7 cellular contexts compared by ENCODE assay signal in the genomic region with DNA sequence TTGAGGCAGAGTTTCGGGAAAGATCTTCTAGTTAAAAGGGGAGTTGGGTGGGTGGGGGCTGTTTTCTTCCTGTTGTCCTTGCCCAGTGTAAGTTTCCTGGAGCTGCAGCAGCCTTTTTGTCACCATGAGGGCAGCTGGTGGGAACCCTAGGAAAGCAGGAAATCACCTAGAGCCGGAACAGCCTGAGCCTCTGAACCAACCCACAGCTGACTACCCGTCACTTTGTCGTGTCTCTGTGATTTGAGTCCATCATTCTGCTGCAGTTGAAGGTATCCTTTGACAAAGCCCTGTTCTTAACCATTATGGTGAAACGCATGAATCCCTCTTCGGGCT. TPM values are rescaled to one million over a fixed set of nuclear protein-coding genes. Genes with fewer than 3 reads are reported as not detected.
DNase-seq lines count a peak whose midpoint lies in the region; ATAC-seq lines count a peak whose summit lies in the region.

No MANE protein-coding gene starts in this region.

- H3K9ac ChIP-seq in HUES48 (ENCODE audit: low read depth, low read length) (no peak overlapping the region), iPS-18a (ENCODE audit: low read length) (peak overlapping the region; percentile 68)

- peaks cover 6% of the 10 kb centered on the region for H3K9me3 Mint-ChIP-seq in activated CD8-positive, alpha-beta T cell treated with anti-CD3 and anti-CD28 coated beads, Interleukin-2, amount 10 ng/mL, durations not matched to agents 7 days and 5 days (ENCODE audit: insufficient read depth)
- peaks cover 0 to 8% of the 10 kb centered on the region in 2 donors for H3K9me3 Mint-ChIP-seq in stimulated activated naive CD8-positive, alpha-beta T cell treated with anti-CD3 and anti-CD28 coated beads, Interleukin-15, amount 100 ng/mL, for 72 hours

- peaks cover 10% of the 10 kb centered on the region for H3K36me3 Mint-ChIP-seq in activated CD8-positive, alpha-beta T cell treated with anti-CD3 and anti-CD28 coated beads, Interleukin-2, amount 10 ng/mL, durations not matched to agents 7 days and 5 days (ENCODE audit: low read depth)

- DNase-seq in activated CD8-positive, alpha-beta T cell treated with anti-CD3 and anti-CD28 coated beads, Interleukin-2, amount 10 ng/mL, durations not matched to agents 7 days and 5 days, result no peak
- no peak for DNase-seq in stimulated activated naive CD8-positive, alpha-beta T cell treated with anti-CD3 and anti-CD28 coated beads, Interleukin-15, amount 100 ng/mL, for 72 hours
- DNase-seq in HUDEP-2 (lab: John Stamatoyannopoulos, UW; ENCODE audit: unreplicated experiment in 76 of 76) (no peak), NCI-H2227 treated with DMSO at 0.1 percent for 48 hours (lab: John Stamatoyannopoulos, UW) (no peak)
- no peak for DNase-seq in activated CD8-positive, alpha-beta memory T cell treated with anti-CD3 and anti-CD28 coated beads for 24 hours

- CTCF ChIA-PET in activated CD8-positive, alpha-beta T cell treated with anti-CD3 and anti-CD28 coated beads, Interleukin-2, amount 10 ng/mL, durations not matched to agents 7 days and 5 days (lab: Charles Lee), result interaction anchor here (1.5 to 5.4 kb wide), 7 partner anchors 10 to 68 kb away, joined by 3 to 40 read pairs (median 23); a partner anchor contains a TSS

- H3K36me3 ChIP-seq in HUES48 (ENCODE audit: control insufficient read depth, insufficient read depth, low read length), result no peaks in the 10 kb centered on the region
- no peaks in the 10 kb centered on the region for H3K36me3 ChIP-seq in iPS-18a (ENCODE audit: control insufficient read depth, low read depth, low read length)

- peak overlapping the region; percentile 96 for H3K27ac Mint-ChIP-seq in activated CD8-positive, alpha-beta T cell treated with anti-CD3 and anti-CD28 coated beads, Interleukin-2, amount 10 ng/mL, durations not matched to agents 7 days and 5 days
- H3K27ac Mint-ChIP-seq in stimulated activated naive CD8-positive, alpha-beta T cell treated with anti-CD3 and anti-CD28 coated beads, Interleukin-15, amount 100 ng/mL, for 72 hours, result peak overlapping the region; percentile 99

- peak overlapping the region; percentile 70 for H3K27ac ChIP-seq in HUES48 (ENCODE audit: low read depth, low read length)
- no peak overlapping the region for H3K27ac ChIP-seq in iPS-18a (ENCODE audit: low read length)

- H3K27me3 ChIP-seq in HUES48 (ENCODE audit: control insufficient read depth, insufficient read depth, low read length), result no peaks in the 10 kb centered on the region
- peaks cover 2% of the 10 kb centered on the region for H3K27me3 ChIP-seq in iPS-18a (ENCODE audit: control insufficient read depth, insufficient read depth, low read length)

- peak overlapping the region; percentile 95 for H3K4me3 ChIP-seq in HUES48 (ENCODE audit: low read depth, low read length)
- peak overlapping the region; percentile 76 for H3K4me3 ChIP-seq in iPS-18a (ENCODE audit: low read length)

- H3K9me3 ChIP-seq in HUES48 (ENCODE audit: control insufficient read depth, insufficient read depth, low read length) (peaks cover 5% of the 10 kb centered on the region), iPS-18a (ENCODE audit: control insufficient read depth, low read depth, low read length) (no peaks in the 10 kb centered on the region)

- H3K4me1 ChIP-seq in HUES48 (ENCODE audit: control insufficient read depth, insufficient read depth, low read length) (no peaks in the 10 kb centered on the region), iPS-18a (ENCODE audit: control insufficient read depth, low read depth, low read length) (no peaks in the 10 kb centered on the region)

- H3K4me3 Mint-ChIP-seq in activated CD8-positive, alpha-beta T cell treated with anti-CD3 and anti-CD28 coated beads, Interleukin-2, amount 10 ng/mL, durations not matched to agents 7 days and 5 days, result peak overlapping the region; percentile 85
- peak overlapping the region; percentile 92 to 99 for H3K4me3 Mint-ChIP-seq in stimulated activated naive CD8-positive, alpha-beta T cell treated with anti-CD3 and anti-CD28 coated beads, Interleukin-15, amount 100 ng/mL, for 72 hours

- peaks cover 41% of the 10 kb centered on the region for H3K4me1 Mint-ChIP-seq in activated CD8-positive, alpha-beta T cell treated with anti-CD3 and anti-CD28 coated beads, Interleukin-2, amount 10 ng/mL, durations not matched to agents 7 days and 5 days (ENCODE audit: low read depth)
- H3K4me1 Mint-ChIP-seq in stimulated activated naive CD8-positive, alpha-beta T cell treated with anti-CD3 and anti-CD28 coated beads, Interleukin-15, amount 100 ng/mL, for 72 hours, result peaks cover 41% of the 10 kb centered on the region

- H3K27me3 Mint-ChIP-seq in activated CD8-positive, alpha-beta T cell treated with anti-CD3 and anti-CD28 coated beads, Interleukin-2, amount 10 ng/mL, durations not matched to agents 7 days and 5 days (ENCODE audit: low read depth), result no peaks in the 10 kb centered on the region
- no peaks in the 10 kb centered on the region for H3K27me3 Mint-ChIP-seq in stimulated activated naive CD8-positive, alpha-beta T cell treated with anti-CD3 and anti-CD28 coated beads, Interleukin-15, amount 100 ng/mL, for 72 hours

- POLR2A ChIA-PET in activated CD8-positive, alpha-beta T cell treated with anti-CD3 and anti-CD28 coated beads, Interleukin-2, amount 10 ng/mL, durations not matched to agents 7 days and 5 days (lab: Charles Lee), result interaction anchor here (0.5 to 3.2 kb wide), 9 partner anchors 15 to 645 kb away, joined by 3 to 61 read pairs (median 8); a partner anchor contains a TSS

- no peak for ATAC-seq in activated CD8-positive, alpha-beta T cell treated with anti-CD3 and anti-CD28 coated beads, Interleukin-2, amount 10 ng/mL, durations not matched to agents 7 days and 5 days
- no peak for ATAC-seq in stimulated activated naive CD8-positive, alpha-beta T cell treated with anti-CD3 and anti-CD28 coated beads, Interleukin-15, amount 100 ng/mL, for 72 hours

RNA-seq across cellular contexts. Expression of a gene that starts 1.2 kb away (rescaled TPM):
- 1 to 10 TPM; 4.4 to 4.7 TPM for total RNA-seq in activated CD8-positive, alpha-beta T cell treated with anti-CD3 and anti-CD28 coated beads, Interleukin-2, amount 10 ng/mL, durations not matched to agents 7 days and 5 days

RNA-seq across cellular contexts. Expression of a gene that starts 24.4 kb away (rescaled TPM):
- total RNA-seq in activated CD8-positive, alpha-beta T cell treated with anti-CD3 and anti-CD28 coated beads, Interleukin-2, amount 10 ng/mL, durations not matched to agents 7 days and 5 days, result 10 to 100 TPM; 79.4 to 80.6 TPM
